In genomic region chr7:73432676-73433075, GRCh38 we compare ENCODE assay signal across 17 cellular contexts. TPM values are rescaled to one million over a fixed set of nuclear protein-coding genes. Genes with fewer than 3 reads are reported as not detected.
DNase-seq lines count a peak whose midpoint lies in the region; ATAC-seq and TF ChIP-seq lines count a peak whose summit lies in the region.
"Had no signal": no experiment of that assay in that cellular context is flagged by ENCODE, and none has a peak within 500 bp of the region (broad histone marks: within the 10 kb centered on the region; RNA-seq: fewer than 3 reads in every experiment).

No MANE protein-coding gene starts in this region.

- no peaks in the 10 kb centered on the region for H3K9me3 ChIP-seq in Caco-2

- POLR2A ChIA-PET in Caco-2 (lab: Charles Lee), result no interaction called here

- H3K4me1 ChIP-seq in Caco-2, result peaks cover 9% of the 10 kb centered on the region; the same call in 1 of the 2 replicates

- H3K9me3 Mint-ChIP-seq in activated CD8-positive, alpha-beta memory T cell treated with anti-CD3 and anti-CD28 coated beads, Interleukin-2, amount 10 ng/mL, durations not matched to agents 7 days and 5 days (ENCODE audit: low read depth), result no peaks in the 10 kb centered on the region
- H3K9me3 Mint-ChIP-seq in Caco-2 (ENCODE audit: unreplicated experiment) (no peaks in the 10 kb centered on the region), natural killer cell (no peaks in the 10 kb centered on the region)
- H3K9me3 Mint-ChIP-seq in activated T-helper 2 cell treated with anti-CD3 and anti-CD28 coated beads, Interferon-gamma antibody, Interleukin-2, Interleukin-4, amounts not matched to agents 10 μg/mL and 5 μg/mL and 100 μg/mL, durations not matched to agents 14 hours and 24 hours and 36 hours, result no peaks in the 10 kb centered on the region
- H3K9me3 Mint-ChIP-seq: memory B cell had no signal

- no peak overlapping the region for H3K27ac Mint-ChIP-seq in activated CD8-positive, alpha-beta memory T cell treated with anti-CD3 and anti-CD28 coated beads, Interleukin-2, amount 10 ng/mL, durations not matched to agents 7 days and 5 days
- no peak overlapping the region for H3K27ac Mint-ChIP-seq in Caco-2 (ENCODE audit: unreplicated experiment)
- H3K27ac Mint-ChIP-seq in activated T-helper 2 cell treated with anti-CD3 and anti-CD28 coated beads, Interferon-gamma antibody, Interleukin-2, Interleukin-4, amounts not matched to agents 10 μg/mL and 5 μg/mL and 100 μg/mL, durations not matched to agents 14 hours and 24 hours and 36 hours, result no peak overlapping the region
- no peak overlapping the region for H3K27ac Mint-ChIP-seq in natural killer cell
- H3K27ac Mint-ChIP-seq: memory B cell had no signal

- BruUV-seq in Caco-2 (replicated peaks; lab: Mats Ljungman, UMichigan), result no TSS peak

- no peak for DNase-seq in activated CD8-positive, alpha-beta memory T cell treated with anti-CD3 and anti-CD28 coated beads, Interleukin-2, amount 10 ng/mL, durations not matched to agents 7 days and 5 days
- DNase-seq in activated CD8-positive, alpha-beta memory T cell treated with anti-CD3 and anti-CD28 coated beads for 24 hours, result no peak
- DNase-seq in Caco-2 (no peak), natural killer cell (no peak), NCI-H146 (lab: John Stamatoyannopoulos, UW) (no peak)
- DNase-seq in activated T-helper 2 cell treated with anti-CD3 and anti-CD28 coated beads, Interferon-gamma antibody, Interleukin-2, Interleukin-4, amounts not matched to agents 10 μg/mL and 5 μg/mL and 100 μg/mL, durations not matched to agents 14 hours and 24 hours and 36 hours (ENCODE audit: low spot score), result no peak
- DNase-seq: activated CD4-positive, alpha-beta T cell treated with anti-CD3 and anti-CD28 coated beads for 48 hours; activated gamma-delta T cell; esophagus squamous epithelium; head of caudate nucleus; islet precursor cell; MV-4-11; NCI-H2081 treated with DMSO at 0.1 percent for 48 hours; Right ventricle myocardium superior had no signal

- no peak overlapping the region for H3K4me3 ChIP-seq in Caco-2 (ENCODE audit: low read depth, low read length)

- no peaks in the 10 kb centered on the region for H3K27me3 ChIP-seq in Caco-2 (replicated peaks; ENCODE audit: control insufficient read depth, insufficient read depth, low read length)

- peak overlapping the region; percentile 21 for H3K4me3 Mint-ChIP-seq in activated CD8-positive, alpha-beta memory T cell treated with anti-CD3 and anti-CD28 coated beads, Interleukin-2, amount 10 ng/mL, durations not matched to agents 7 days and 5 days
- H3K4me3 Mint-ChIP-seq in Caco-2 (ENCODE audit: unreplicated experiment) (peak overlapping the region; percentile 79), natural killer cell (peak overlapping the region; percentile 17)
- H3K4me3 Mint-ChIP-seq in activated T-helper 2 cell treated with anti-CD3 and anti-CD28 coated beads, Interferon-gamma antibody, Interleukin-2, Interleukin-4, amounts not matched to agents 10 μg/mL and 5 μg/mL and 100 μg/mL, durations not matched to agents 14 hours and 24 hours and 36 hours (ENCODE audit: low read depth), result peak overlapping the region; percentile 41

- no peaks in the 10 kb centered on the region for H3K36me3 ChIP-seq in Caco-2 (ENCODE audit: control insufficient read depth, insufficient read depth, low read length)
- H3K36me3 ChIP-seq: esophagus squamous epithelium had no signal

- TF ChIP-seq CTCF in Caco-2 (IDR thresholded peaks at IDR 0.05; ENCODE audit: insufficient read depth in 1 of 2, low read depth in 1 of 2, low read length in 1 of 2, severe bottlenecking in 1 of 2, unreplicated experiment in 1 of 2), result no peak
- no peak for TF ChIP-seq CTCF in natural killer cell (IDR thresholded peaks at IDR 0.05)

- CTCF ChIA-PET in activated CD8-positive, alpha-beta memory T cell treated with anti-CD3 and anti-CD28 coated beads, Interleukin-2, amount 10 ng/mL, durations not matched to agents 7 days and 5 days (lab: Charles Lee), result interaction anchor here (0.7 to 0.9 kb wide), 2 partner anchors 10 to 39 kb away, joined by 3 to 4 read pairs; no protein-coding TSS in a partner anchor
- CTCF ChIA-PET in Caco-2 (lab: Charles Lee), result interaction anchor here (0.9 kb wide), 1 partner anchor 90 kb away, joined by 4 read pairs; no protein-coding TSS in a partner anchor

- H3K27me3 Mint-ChIP-seq in activated CD8-positive, alpha-beta memory T cell treated with anti-CD3 and anti-CD28 coated beads, Interleukin-2, amount 10 ng/mL, durations not matched to agents 7 days and 5 days, result peaks cover 6% of the 10 kb centered on the region
- H3K27me3 Mint-ChIP-seq in Caco-2 (ENCODE audit: insufficient read depth, unreplicated experiment), result peaks cover 2% of the 10 kb centered on the region
- H3K27me3 Mint-ChIP-seq in activated T-helper 2 cell treated with anti-CD3 and anti-CD28 coated beads, Interferon-gamma antibody, Interleukin-2, Interleukin-4, amounts not matched to agents 10 μg/mL and 5 μg/mL and 100 μg/mL, durations not matched to agents 14 hours and 24 hours and 36 hours (ENCODE audit: low read depth), result peaks cover 6% of the 10 kb centered on the region
- no peaks in the 10 kb centered on the region for H3K27me3 Mint-ChIP-seq in natural killer cell (ENCODE audit: low read depth in 2 of 2)

- no peak for ATAC-seq in activated CD8-positive, alpha-beta memory T cell treated with anti-CD3 and anti-CD28 coated beads, Interleukin-2, amount 10 ng/mL, durations not matched to agents 7 days and 5 days
- ATAC-seq in natural killer cell (no peak), GM19455 (IDR thresholded peaks at IDR 0.05; ENCODE audit: unreplicated experiment) (no peak), HG02642 (IDR thresholded peaks at IDR 0.05; ENCODE audit: poor library complexity, unreplicated experiment) (no peak)

- intact Hi-C loops in Caco-2 (cut with micrococcal nuclease; ENCODE audit: unreplicated experiment) (no loop called here), natural killer cell (cut with micrococcal nuclease) (no loop called here)
- intact Hi-C loops in activated T-helper 2 cell treated with anti-CD3 and anti-CD28 coated beads, Interferon-gamma antibody, Interleukin-2, Interleukin-4, amounts not matched to agents 10 μg/mL and 5 μg/mL and 100 μg/mL, durations not matched to agents 14 hours and 24 hours and 36 hours (cut with micrococcal nuclease), result no loop called here

- peaks cover 2% of the 10 kb centered on the region for H3K4me1 Mint-ChIP-seq in activated CD8-positive, alpha-beta memory T cell treated with anti-CD3 and anti-CD28 coated beads, Interleukin-2, amount 10 ng/mL, durations not matched to agents 7 days and 5 days
- H3K4me1 Mint-ChIP-seq in Caco-2 (ENCODE audit: low read depth, unreplicated experiment), result no peaks in the 10 kb centered on the region
- H3K4me1 Mint-ChIP-seq in activated T-helper 2 cell treated with anti-CD3 and anti-CD28 coated beads, Interferon-gamma antibody, Interleukin-2, Interleukin-4, amounts not matched to agents 10 μg/mL and 5 μg/mL and 100 μg/mL, durations not matched to agents 14 hours and 24 hours and 36 hours (ENCODE audit: low read depth), result no peaks in the 10 kb centered on the region
- H3K4me1 Mint-ChIP-seq in natural killer cell, result peaks cover 0 to 4% of the 10 kb centered on the region in 2 donors

- H3K36me3 Mint-ChIP-seq in activated CD8-positive, alpha-beta memory T cell treated with anti-CD3 and anti-CD28 coated beads, Interleukin-2, amount 10 ng/mL, durations not matched to agents 7 days and 5 days, result no peaks in the 10 kb centered on the region
- H3K36me3 Mint-ChIP-seq in Caco-2 (ENCODE audit: insufficient read depth, unreplicated experiment) (peaks cover 18% of the 10 kb centered on the region), natural killer cell (no peaks in the 10 kb centered on the region)
- no peaks in the 10 kb centered on the region for H3K36me3 Mint-ChIP-seq in activated T-helper 2 cell treated with anti-CD3 and anti-CD28 coated beads, Interferon-gamma antibody, Interleukin-2, Interleukin-4, amounts not matched to agents 10 μg/mL and 5 μg/mL and 100 μg/mL, durations not matched to agents 14 hours and 24 hours and 36 hours (ENCODE audit: low read depth)
- H3K36me3 Mint-ChIP-seq: memory B cell had no signal

RNA-seq across cellular contexts. Expression of gene FZD9, which starts 0.9 kb away (rescaled TPM):
- total RNA-seq in activated CD8-positive, alpha-beta memory T cell treated with anti-CD3 and anti-CD28 coated beads, Interleukin-2, amount 10 ng/mL, durations not matched to agents 7 days and 5 days, result not detected
- 1.2 TPM in 2 replicates for total RNA-seq in Caco-2 (2022)
- 0.30 and 0.51 TPM in 2 replicates for total RNA-seq in activated T-helper 2 cell treated with anti-CD3 and anti-CD28 coated beads, Interferon-gamma antibody, Interleukin-2, Interleukin-4, amounts not matched to agents 10 μg/mL and 5 μg/mL and 100 μg/mL, durations not matched to agents 14 hours and 24 hours and 36 hours
- total RNA-seq in natural killer cell, result under 1 TPM in 2 of 3 donors, not detected in 1; 0.15 to 0.25 TPM

Comparison
In these comparisons a context has a peak if more than half of its experiments do, and no peak if none do; other contexts are left out.
1. H3K4me3 Mint-ChIP-seq: peak in every context shown above with its lines; median percentile 79 in Caco-2; 41 in activated T-helper 2 cell treated with anti-CD3 and anti-CD28 coated beads, Interferon-gamma antibody, Interleukin-2, Interleukin-4, amounts not matched to agents 10 μg/mL and 5 μg/mL and 100 μg/mL, durations not matched to agents 14 hours and 24 hours and 36 hours; 21 in activated CD8-positive, alpha-beta memory T cell treated with anti-CD3 and anti-CD28 coated beads, Interleukin-2, amount 10 ng/mL, durations not matched to agents 7 days and 5 days; 17 in natural killer cell.